24 cellular contexts compared by ENCODE assay signal in the genomic region with DNA sequence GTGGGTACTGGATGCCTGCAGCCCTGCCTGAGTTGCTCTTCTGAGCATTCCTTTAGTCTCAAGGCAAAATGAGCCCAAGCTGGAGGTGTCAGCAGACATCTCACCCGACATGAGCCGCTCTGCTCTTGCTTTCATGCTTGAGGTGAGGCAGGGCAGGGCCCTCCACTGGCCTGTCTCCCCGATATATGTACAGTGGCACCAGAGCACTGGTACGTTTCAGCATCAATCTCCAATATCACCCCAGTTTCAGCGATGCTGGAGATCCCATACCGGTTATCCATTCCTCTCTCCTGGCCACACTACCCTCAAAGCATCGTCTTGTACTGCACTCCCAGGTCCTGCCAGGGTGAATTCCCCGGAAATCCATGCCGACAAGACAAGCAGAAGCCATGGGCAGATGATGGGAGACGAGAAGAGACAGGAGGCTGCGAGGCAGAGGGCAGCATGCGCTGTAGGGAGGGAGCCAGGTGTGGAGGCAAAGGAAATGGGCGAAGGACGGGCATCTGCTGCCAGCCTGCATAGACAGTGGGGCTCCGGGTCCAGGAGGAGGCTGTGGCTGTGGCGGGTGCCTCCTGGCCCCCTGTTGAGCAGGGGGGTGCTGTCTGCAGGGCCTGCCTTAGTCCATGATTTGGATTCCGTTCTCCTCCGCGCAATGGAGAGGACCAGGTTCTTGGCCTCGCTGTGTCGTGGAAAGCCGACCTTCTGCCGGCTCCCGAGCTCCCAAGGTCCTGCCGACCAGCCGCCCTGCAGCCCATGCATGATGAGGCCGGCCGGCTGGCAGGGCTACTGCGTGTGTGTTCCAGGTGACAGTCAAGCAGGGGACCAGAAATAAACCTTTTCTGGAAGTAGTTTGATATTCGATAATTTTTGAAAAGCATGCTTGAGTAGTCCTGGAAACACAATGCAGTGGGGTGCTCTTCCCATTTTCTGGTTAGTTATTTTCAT.
"Had no signal": no experiment of that assay in that cellular context is flagged by ENCODE, and none has a peak within 500 bp of the region (broad histone marks: within the 10 kb centered on the region; RNA-seq: fewer than 3 reads in every experiment).

No MANE protein-coding gene starts in this region.

- H3K27ac ChIP-seq: epithelial cell of prostate, esophagus squamous epithelium, gastroesophageal sphincter, left ventricle myocardium inferior, parathyroid adenoma, psoas muscle, spleen, testis, tibial nerve had no signal

- H3K36me3 ChIP-seq: esophagus squamous epithelium, gastroesophageal sphincter, left ventricle myocardium inferior, spleen, tibial nerve had no signal

- ATAC-seq: effector memory CD8-positive, alpha-beta T cell; mucosa of descending colon; natural killer cell; psoas muscle; sciatic nerve; stimulated activated memory B cell treated with anti-CD40 and anti-IgM and Interleukin-4, amounts not matched to agents 10 μg/mL and 1 μg/mL and 100 μg/mL, for 72 hours had no signal

- H3K36me3 Mint-ChIP-seq: natural killer cell; stimulated activated memory B cell treated with anti-CD40 and anti-IgM and Interleukin-4, amounts not matched to agents 10 μg/mL and 1 μg/mL and 100 μg/mL, for 72 hours had no signal

- H3K4me3 Mint-ChIP-seq: central memory CD8-positive, alpha-beta T cell; effector memory CD8-positive, alpha-beta T cell; natural killer cell; neural crest cell; stimulated activated memory B cell treated with anti-CD40 and anti-IgM and Interleukin-4, amounts not matched to agents 10 μg/mL and 1 μg/mL and 100 μg/mL, for 72 hours; stimulated activated naive CD8-positive, alpha-beta T cell treated with anti-CD3 and anti-CD28 coated beads, Interleukin-15, Interleukin-2, amounts not matched to agents 100 ng/mL and 50 ng/mL, for 24 hours had no signal

- H3K9me3 Mint-ChIP-seq: neural crest cell had no signal

- H3K27me3 ChIP-seq: esophagus squamous epithelium, spleen, testis, tibial nerve had no signal

- DNase-seq: effector memory CD8-positive, alpha-beta T cell; esophagus squamous epithelium; foreskin fibroblast; glutamatergic neuron; left ventricle myocardium inferior; mucosa of descending colon; natural killer cell; nucleus accumbens; psoas muscle; retina; spleen; stimulated activated CD4-positive, alpha-beta T cell treated with anti-CD3 and anti-CD28 coated beads, Interleukin-15, amount 100 ng/mL, for 24 hours; stimulated activated CD4-positive, alpha-beta T cell treated with anti-CD3 and anti-CD28 coated beads, Interleukin-1b, Interleukin-23, amount 100 ng/mL, for 48 hours; stimulated activated CD4-positive, alpha-beta T cell treated with anti-CD3 and anti-CD28 coated beads, Interleukin-4, amount 100 ng/mL, for 24 hours; testis had no signal

- H3K27me3 Mint-ChIP-seq: central memory CD8-positive, alpha-beta T cell; effector memory CD8-positive, alpha-beta T cell; stimulated activated memory B cell treated with anti-CD40 and anti-IgM and Interleukin-4, amounts not matched to agents 10 μg/mL and 1 μg/mL and 100 μg/mL, for 72 hours; stimulated activated naive CD8-positive, alpha-beta T cell treated with anti-CD3 and anti-CD28 coated beads, Interleukin-15, Interleukin-2, amounts not matched to agents 100 ng/mL and 50 ng/mL, for 24 hours had no signal

- H3K4me1 Mint-ChIP-seq: central memory CD8-positive, alpha-beta T cell; natural killer cell; stimulated activated memory B cell treated with anti-CD40 and anti-IgM and Interleukin-4, amounts not matched to agents 10 μg/mL and 1 μg/mL and 100 μg/mL, for 72 hours had no signal

- H3K27ac Mint-ChIP-seq: effector memory CD8-positive, alpha-beta T cell; natural killer cell; stimulated activated memory B cell treated with anti-CD40 and anti-IgM and Interleukin-4, amounts not matched to agents 10 μg/mL and 1 μg/mL and 100 μg/mL, for 72 hours; stimulated activated naive CD8-positive, alpha-beta T cell treated with anti-CD3 and anti-CD28 coated beads, Interleukin-15, Interleukin-2, amounts not matched to agents 100 ng/mL and 50 ng/mL, for 24 hours had no signal

- H3K9me3 ChIP-seq: esophagus squamous epithelium, psoas muscle, testis had no signal

- H3K4me1 ChIP-seq: esophagus squamous epithelium, gastroesophageal sphincter, left ventricle myocardium inferior, parathyroid adenoma, psoas muscle, spleen, testis, tibial nerve had no signal

- H3K4me3 ChIP-seq: esophagus squamous epithelium, gastroesophageal sphincter, left ventricle myocardium inferior, mucosa of descending colon, psoas muscle, spleen, testis, tibial nerve had no signal
